32 cellular contexts compared by ENCODE assay signal in the genomic region with DNA sequence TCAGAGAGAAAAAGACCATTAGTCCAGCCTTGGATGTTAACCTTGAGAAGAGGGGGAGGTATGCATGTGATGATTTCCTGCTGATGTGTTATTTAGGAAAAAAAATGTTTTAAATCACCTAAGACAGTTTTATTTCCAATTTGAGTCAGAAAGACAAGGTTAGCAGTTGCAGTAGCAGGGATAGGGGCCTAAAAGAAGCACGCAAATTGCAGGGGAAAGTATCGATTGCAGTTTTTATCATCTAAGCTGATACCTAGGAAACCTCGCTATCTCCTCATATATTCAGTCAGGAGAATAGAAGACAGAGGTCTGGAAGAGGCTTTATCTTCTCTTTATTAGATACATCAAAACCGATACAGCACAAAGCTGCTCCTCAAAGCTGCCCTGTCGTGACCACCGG.
DNase-seq lines count a peak whose midpoint lies in the region; ATAC-seq and TF ChIP-seq lines count a peak whose summit lies in the region.
"Had no signal": no experiment of that assay in that cellular context is flagged by ENCODE, and none has a peak within 500 bp of the region (broad histone marks: within the 10 kb centered on the region; RNA-seq: fewer than 3 reads in every experiment).

No MANE protein-coding gene starts in this region.

- peaks cover 68% of the 10 kb centered on the region for H3K4me1 Mint-ChIP-seq in activated CD4-positive, alpha-beta T cell treated with anti-CD3 and anti-CD28 coated beads, Interleukin-2, amount 10 ng/mL, durations not matched to agents 7 days and 5 days
- peaks cover 26% of the 10 kb centered on the region for H3K4me1 Mint-ChIP-seq in stimulated activated naive CD8-positive, alpha-beta T cell treated with anti-CD3 and anti-CD28 coated beads, Interleukin-15, Interleukin-2, amounts not matched to agents 100 ng/mL and 50 ng/mL, for 24 hours (ENCODE audit: low read depth)
- H3K4me1 Mint-ChIP-seq: memory B cell had no signal

- peak overlapping the region; percentile 37 for H3K4me3 Mint-ChIP-seq in activated CD4-positive, alpha-beta T cell treated with anti-CD3 and anti-CD28 coated beads, Interleukin-2, amount 10 ng/mL, durations not matched to agents 7 days and 5 days
- no peak overlapping the region for H3K4me3 Mint-ChIP-seq in stimulated activated naive CD8-positive, alpha-beta T cell treated with anti-CD3 and anti-CD28 coated beads, Interleukin-15, Interleukin-2, amounts not matched to agents 100 ng/mL and 50 ng/mL, for 24 hours
- H3K4me3 Mint-ChIP-seq: activated naive CD8-positive, alpha-beta T cell treated with anti-CD3 and anti-CD28 coated beads, Interleukin-2, amount 10 ng/mL, durations not matched to agents 7 days and 5 days; HFFc6; memory B cell; stimulated activated effector memory CD8-positive, alpha-beta T cell treated with anti-CD3 and anti-CD28 coated beads, Interleukin-12 subunit alpha, Interleukin-12 subunit beta, amount 100 ng/mL, for 72 hours had no signal

- peak overlapping the region; percentile 65 for H3K27ac ChIP-seq in mammary epithelial cell (ENCODE audit: insufficient read depth, low read depth, low read length)
- H3K27ac ChIP-seq: ascending aorta, cardiac muscle cell, coronary artery, ovary, suprapubic skin, upper lobe of left lung had no signal

- no peaks in the 10 kb centered on the region for H3K79me2 ChIP-seq in mammary epithelial cell (ENCODE audit: insufficient read depth, low read length)

- WGBS in mammary epithelial cell (ENCODE audit: low coverage, missing lambda C conversion rate) = 99% methylated on average over 6 of the region's 6 CpGs

- H3K27me3 ChIP-seq in mammary epithelial cell (ENCODE audit: insufficient read depth, low read length) = no peaks in the 10 kb centered on the region
- H3K27me3 ChIP-seq: ascending aorta, cardiac muscle cell, ovary, suprapubic skin, upper lobe of left lung had no signal

- no peaks in the 10 kb centered on the region for H3K36me3 ChIP-seq in mammary epithelial cell (ENCODE audit: insufficient read depth, low read length)
- H3K36me3 ChIP-seq: ascending aorta, cardiac muscle cell, ovary, suprapubic skin, upper lobe of left lung had no signal

- peak overlapping the region; percentile 73 for H3K27ac Mint-ChIP-seq in activated CD4-positive, alpha-beta T cell treated with anti-CD3 and anti-CD28 coated beads, Interleukin-2, amount 10 ng/mL, durations not matched to agents 7 days and 5 days
- H3K27ac Mint-ChIP-seq in stimulated activated naive CD8-positive, alpha-beta T cell treated with anti-CD3 and anti-CD28 coated beads, Interleukin-15, Interleukin-2, amounts not matched to agents 100 ng/mL and 50 ng/mL, for 24 hours = peak overlapping the region; percentile 18
- H3K27ac Mint-ChIP-seq: activated naive CD8-positive, alpha-beta T cell treated with anti-CD3 and anti-CD28 coated beads, Interleukin-2, amount 10 ng/mL, durations not matched to agents 7 days and 5 days; HFFc6; memory B cell; stimulated activated effector memory CD8-positive, alpha-beta T cell treated with anti-CD3 and anti-CD28 coated beads, Interleukin-12 subunit alpha, Interleukin-12 subunit beta, amount 100 ng/mL, for 72 hours had no signal

- intact Hi-C loops in mammary epithelial cell (cut with micrococcal nuclease) = no loop called here

- H3K9me3 Mint-ChIP-seq in activated CD4-positive, alpha-beta T cell treated with anti-CD3 and anti-CD28 coated beads, Interleukin-2, amount 10 ng/mL, durations not matched to agents 7 days and 5 days = peaks cover 5% of the 10 kb centered on the region
- no peaks in the 10 kb centered on the region for H3K9me3 Mint-ChIP-seq in stimulated activated naive CD8-positive, alpha-beta T cell treated with anti-CD3 and anti-CD28 coated beads, Interleukin-15, Interleukin-2, amounts not matched to agents 100 ng/mL and 50 ng/mL, for 24 hours
- H3K9me3 Mint-ChIP-seq: activated naive CD8-positive, alpha-beta T cell treated with anti-CD3 and anti-CD28 coated beads, Interleukin-2, amount 10 ng/mL, durations not matched to agents 7 days and 5 days; HFFc6; stimulated activated effector memory CD8-positive, alpha-beta T cell treated with anti-CD3 and anti-CD28 coated beads, Interleukin-12 subunit alpha, Interleukin-12 subunit beta, amount 100 ng/mL, for 72 hours had no signal

- no peak for ATAC-seq in stimulated activated naive CD8-positive, alpha-beta T cell treated with anti-CD3 and anti-CD28 coated beads, Interleukin-15, Interleukin-2, amounts not matched to agents 100 U/mL and 50 U/mL, for 24 hours
- no peak for ATAC-seq in GM18498 (IDR thresholded peaks at IDR 0.05; ENCODE audit: unreplicated experiment)
- ATAC-seq: left lobe of liver; Panc1; SK-N-SH treated with all-trans-retinoic acid at 6 μM for 48 hours; stimulated activated effector memory CD8-positive, alpha-beta T cell treated with anti-CD3 and anti-CD28 coated beads, Interleukin-12 subunit alpha, Interleukin-12 subunit beta, amount 100 ng/mL, for 72 hours had no signal

- POLR2A ChIA-PET in activated CD4-positive, alpha-beta T cell treated with anti-CD3 and anti-CD28 coated beads, Interleukin-2, amount 10 ng/mL, durations not matched to agents 7 days and 5 days (lab: Charles Lee) = no interaction called here

- no peak for TF ChIP-seq CTCF in mammary epithelial cell (conservative IDR thresholded peaks at IDR 0.05 in 1 of 2, IDR thresholded peaks at IDR 0.05 in 1 of 2; ENCODE audit: extremely low read depth in 1 of 2, insufficient read depth in 1 of 2, low read depth in 1 of 2, low read length in 2 of 2)

- H3K9me3 ChIP-seq in mammary epithelial cell (replicated peaks; ENCODE audit: insufficient read depth, low read length) = no peaks in the 10 kb centered on the region
- H3K9me3 ChIP-seq: ascending aorta, ovary, suprapubic skin, upper lobe of left lung had no signal

- H4K20me1 ChIP-seq in mammary epithelial cell (ENCODE audit: insufficient read depth, low read length) = no peaks in the 10 kb centered on the region

- H2AFZ ChIP-seq in mammary epithelial cell (ENCODE audit: low read depth, low read length) = no peak overlapping the region

- in situ Hi-C loops in mammary epithelial cell (cut with MboI; ENCODE audit: low sequenced_read_pairs in 2 of 2) = loop anchor here in 1 of 2 donors (25.0 kb wide), 1 partner anchor 156 kb away; no protein-coding TSS in a partner anchor

- H3K4me1 ChIP-seq in mammary epithelial cell (ENCODE audit: insufficient read depth, low read length) = peaks cover 13% of the 10 kb centered on the region
- H3K4me1 ChIP-seq: ascending aorta, suprapubic skin, upper lobe of left lung had no signal

- H3K27me3 Mint-ChIP-seq in activated CD4-positive, alpha-beta T cell treated with anti-CD3 and anti-CD28 coated beads, Interleukin-2, amount 10 ng/mL, durations not matched to agents 7 days and 5 days = no peaks in the 10 kb centered on the region
- H3K27me3 Mint-ChIP-seq in stimulated activated naive CD8-positive, alpha-beta T cell treated with anti-CD3 and anti-CD28 coated beads, Interleukin-15, Interleukin-2, amounts not matched to agents 100 ng/mL and 50 ng/mL, for 24 hours = no peaks in the 10 kb centered on the region
- H3K27me3 Mint-ChIP-seq: activated naive CD8-positive, alpha-beta T cell treated with anti-CD3 and anti-CD28 coated beads, Interleukin-2, amount 10 ng/mL, durations not matched to agents 7 days and 5 days; memory B cell had no signal

- CTCF ChIA-PET in activated CD4-positive, alpha-beta T cell treated with anti-CD3 and anti-CD28 coated beads, Interleukin-2, amount 10 ng/mL, durations not matched to agents 7 days and 5 days (lab: Charles Lee) = interaction anchor here (0.8 to 2.3 kb wide), 5 partner anchors 11 to 200 kb away, joined by 3 to 11 read pairs (median 3); no protein-coding TSS in a partner anchor
- CTCF ChIA-PET in mammary epithelial cell (lab: Charles Lee; ENCODE audit: low non-redundant PET) = no interaction called here

- no TSS peak for BruUV-seq in mammary epithelial cell (replicated peaks; lab: Mats Ljungman, UMichigan)

- no peak overlapping the region for H3K4me3 ChIP-seq in mammary epithelial cell (replicated peaks in 1 of 3; ENCODE audit: insufficient read depth in 1 of 3, low read depth in 2 of 3, low read length in 3 of 3)
- H3K4me3 ChIP-seq: ascending aorta, cardiac muscle cell, coronary artery, ovary, suprapubic skin, upper lobe of left lung had no signal

- H3K36me3 Mint-ChIP-seq in activated CD4-positive, alpha-beta T cell treated with anti-CD3 and anti-CD28 coated beads, Interleukin-2, amount 10 ng/mL, durations not matched to agents 7 days and 5 days (ENCODE audit: low read depth) = peaks cover 2% of the 10 kb centered on the region
- H3K36me3 Mint-ChIP-seq in stimulated activated naive CD8-positive, alpha-beta T cell treated with anti-CD3 and anti-CD28 coated beads, Interleukin-15, Interleukin-2, amounts not matched to agents 100 ng/mL and 50 ng/mL, for 24 hours (ENCODE audit: low read depth) = no peaks in the 10 kb centered on the region
- H3K36me3 Mint-ChIP-seq: memory B cell; stimulated activated effector memory CD8-positive, alpha-beta T cell treated with anti-CD3 and anti-CD28 coated beads, Interleukin-12 subunit alpha, Interleukin-12 subunit beta, amount 100 ng/mL, for 72 hours had no signal

- no peak overlapping the region for H3K4me2 ChIP-seq in mammary epithelial cell (ENCODE audit: insufficient read depth, low read depth, low read length)

- dilution Hi-C loops in mammary epithelial cell (cut with HindIII; ENCODE audit: low sequenced_read_pairs) = no loop called here

- no peak for DNase-seq in activated CD4-positive, alpha-beta T cell treated with anti-CD3 and anti-CD28 coated beads, Interleukin-2, amount 10 ng/mL, durations not matched to agents 7 days and 5 days
- DNase-seq in activated CD4-positive, alpha-beta T cell treated with anti-CD3 and anti-CD28 coated beads for 4 hours = no peak
- DNase-seq in stimulated activated naive CD8-positive, alpha-beta T cell treated with anti-CD3 and anti-CD28 coated beads, Interleukin-15, Interleukin-2, amounts not matched to agents 100 U/mL and 50 U/mL, for 24 hours = no peak
- DNase-seq in mammary epithelial cell (no peak), KG1 (lab: John Stamatoyannopoulos, UW) (no peak), AML-193 (lab: John Stamatoyannopoulos, UW) (no peak)
- DNase-seq: activated CD4-positive, alpha-beta T cell treated with anti-CD3 and anti-CD28 coated beads for 48 hours; activated naive CD8-positive, alpha-beta T cell treated with anti-CD3 and anti-CD28 coated beads, Interleukin-2, amount 10 ng/mL, durations not matched to agents 7 days and 5 days; DMS 273 treated with DMSO at 0.1 percent for 48 hours; effector CD8-positive, alpha-beta T cell; EL; glutamatergic neuron; HFFc6; NCI-H1092; NCI-H1694 treated with DMSO at 0.1 percent for 48 hours; NCI-H446; NCI-H774; ovary; Right ventricle myocardium superior; stimulated activated CD4-positive, alpha-beta T cell treated with anti-CD3 and anti-CD28 coated beads, Interleukin-15, amount 100 ng/mL, for 24 hours; upper lobe of left lung had no signal

- no peak overlapping the region for H3K9ac ChIP-seq in mammary epithelial cell (ENCODE audit: insufficient read depth, low read length)
